16 cellular contexts compared by ENCODE assay signal in genomic region chr17:27566673-27567562, GRCh38.
A peak's percentile ranks its signal among the peaks of the same experiment; 100 is the strongest.
DNase-seq lines count a peak whose midpoint lies in the region; FAIRE-seq and TF ChIP-seq lines count a peak whose summit lies in the region.
"Had no signal": no experiment of that assay in that cellular context is flagged by ENCODE, and none has a peak within 500 bp of the region (broad histone marks: within the 10 kb centered on the region; RNA-seq: fewer than 3 reads in every experiment).

No MANE protein-coding gene starts in this region.

- no peak for DNase-seq in T-helper 1 cell
- DNase-seq in endothelial cell of umbilical vein (ENCODE audit: low read depth, low spot score), result peak; percentile 50
- DNase-seq in progenitor cell of endocrine pancreas (ENCODE audit: low spot score, unreplicated experiment), result no peak
- DNase-seq in hippocampal formation (lab: John Stamatoyannopoulos, UW), result no peak
- no peak for DNase-seq in NCI-H69 (lab: John Stamatoyannopoulos, UW)
- DNase-seq in CD4-positive, alpha-beta memory T cell, result no peak
- DNase-seq: activated naive CD4-positive, alpha-beta T cell treated with anti-CD3 and anti-CD28 coated beads, Interleukin-2, amount 10 ng/mL, durations not matched to agents 7 days and 5 days; colonic mucosa; DMS 273 treated with DMSO at 0.1 percent for 48 hours; NCI-H2029; SW 1271 had no signal

- H3K9me3 ChIP-seq in Loucy (ENCODE audit: insufficient read depth, low read depth, low read length) (peaks cover 4% of the 10 kb centered on the region; the same call in 1 of the 2 replicates), endothelial cell of umbilical vein (replicated peaks; ENCODE audit: control insufficient read depth, insufficient read depth, low read length) (no peaks in the 10 kb centered on the region)
- no peaks in the 10 kb centered on the region for H3K9me3 ChIP-seq in CD4-positive, alpha-beta memory T cell (ENCODE audit: control insufficient read depth in 1 of 2, low read length in 2 of 2)
- H3K9me3 ChIP-seq: colonic mucosa had no signal

- no peaks in the 10 kb centered on the region for H3K27me3 Mint-ChIP-seq in T-helper 1 cell treated with Interleukin-12 subunit alpha and Interleukin-12 subunit beta and Interleukin-4 antibody, amounts not matched to agents 30 μg/mL and 1 μg/mL, for 36 hours (ENCODE audit: low read depth)
- H3K27me3 Mint-ChIP-seq in progenitor cell of endocrine pancreas, result no peaks in the 10 kb centered on the region
- no peaks in the 10 kb centered on the region for H3K27me3 Mint-ChIP-seq in CD4-positive, alpha-beta memory T cell
- H3K27me3 Mint-ChIP-seq: activated naive CD4-positive, alpha-beta T cell treated with anti-CD3 and anti-CD28 coated beads, Interleukin-2, amount 10 ng/mL, durations not matched to agents 7 days and 5 days; IgD-negative memory B cell had no signal

- intact Hi-C loops in endothelial cell of umbilical vein (cut with micrococcal nuclease), result no loop called here
- intact Hi-C loops in CD4-positive, alpha-beta memory T cell (cut with micrococcal nuclease), result no loop called here

- H3K4me2 ChIP-seq in Loucy (ENCODE audit: low read depth, low read length, poor library complexity, severe bottlenecking) (no peak overlapping the region), endothelial cell of umbilical vein (ENCODE audit: insufficient read depth, low read length) (peak overlapping the region; percentile 9)

- peak overlapping the region; percentile 63 for H3K27ac Mint-ChIP-seq in T-helper 1 cell treated with Interleukin-12 subunit alpha and Interleukin-12 subunit beta and Interleukin-4 antibody, amounts not matched to agents 30 μg/mL and 1 μg/mL, for 36 hours
- H3K27ac Mint-ChIP-seq in progenitor cell of endocrine pancreas, result peak overlapping the region; percentile 37
- peak overlapping the region in 2 of 7 donors; percentile 7 to 36 for H3K27ac Mint-ChIP-seq in CD4-positive, alpha-beta memory T cell
- H3K27ac Mint-ChIP-seq: activated naive CD4-positive, alpha-beta T cell treated with anti-CD3 and anti-CD28 coated beads, Interleukin-2, amount 10 ng/mL, durations not matched to agents 7 days and 5 days had no signal

- H3K36me3 Mint-ChIP-seq in T-helper 1 cell treated with Interleukin-12 subunit alpha and Interleukin-12 subunit beta and Interleukin-4 antibody, amounts not matched to agents 30 μg/mL and 1 μg/mL, for 36 hours (ENCODE audit: low read depth), result peaks cover 20% of the 10 kb centered on the region
- no peaks in the 10 kb centered on the region for H3K36me3 Mint-ChIP-seq in progenitor cell of endocrine pancreas (ENCODE audit: insufficient read depth)
- peaks cover 0 to 7% of the 10 kb centered on the region in 2 donors for H3K36me3 Mint-ChIP-seq in CD4-positive, alpha-beta memory T cell

- H3K4me1 Mint-ChIP-seq in T-helper 1 cell treated with Interleukin-12 subunit alpha and Interleukin-12 subunit beta and Interleukin-4 antibody, amounts not matched to agents 30 μg/mL and 1 μg/mL, for 36 hours (ENCODE audit: low read depth), result peaks cover 59% of the 10 kb centered on the region
- H3K4me1 Mint-ChIP-seq in progenitor cell of endocrine pancreas (ENCODE audit: low read depth), result peaks cover 8% of the 10 kb centered on the region
- peaks cover 12 to 17% (median 16%) of the 10 kb centered on the region in 4 donors for H3K4me1 Mint-ChIP-seq in CD4-positive, alpha-beta memory T cell

- H3K4me1 ChIP-seq in Loucy (ENCODE audit: insufficient read depth, low read length, poor library complexity, severe bottlenecking), result peaks cover 57% of the 10 kb centered on the region
- peaks cover 48% of the 10 kb centered on the region for H3K4me1 ChIP-seq in endothelial cell of umbilical vein (ENCODE audit: control insufficient read depth, extremely low read depth, insufficient read depth, low read length)
- peaks cover 5% of the 10 kb centered on the region for H3K4me1 ChIP-seq in CD4-positive, alpha-beta memory T cell (ENCODE audit: insufficient read depth, low read length)
- H3K4me1 ChIP-seq: colonic mucosa had no signal

- no peaks in the 10 kb centered on the region for H3K9me2 ChIP-seq in Loucy (replicated peaks; ENCODE audit: low read depth, low read length)

- CTCF ChIA-PET in endothelial cell of umbilical vein (lab: Charles Lee), result interaction anchor here (0.8 to 1.9 kb wide), 13 partner anchors 9 to 330 kb away, joined by 3 to 9 read pairs (median 4); no protein-coding TSS in a partner anchor
- CTCF ChIA-PET in CD4-positive, alpha-beta memory T cell (lab: Charles Lee; ENCODE audit: partially characterized antibody), result interaction anchor here (2.7 kb wide), 1 partner anchor 33 kb away, joined by 10 read pairs; no protein-coding TSS in a partner anchor

- H3K9me3 Mint-ChIP-seq in T-helper 1 cell treated with Interleukin-12 subunit alpha and Interleukin-12 subunit beta and Interleukin-4 antibody, amounts not matched to agents 30 μg/mL and 1 μg/mL, for 36 hours, result peaks cover 3% of the 10 kb centered on the region
- no peaks in the 10 kb centered on the region for H3K9me3 Mint-ChIP-seq in progenitor cell of endocrine pancreas (ENCODE audit: low read depth)
- H3K9me3 Mint-ChIP-seq in CD4-positive, alpha-beta memory T cell, result no peaks in the 10 kb centered on the region
- H3K9me3 Mint-ChIP-seq: IgD-negative memory B cell had no signal

- BruUV-seq in endothelial cell of umbilical vein (replicated peaks; lab: Mats Ljungman, UMichigan), result no TSS peak

- peak; percentile 85 for FAIRE-seq in endothelial cell of umbilical vein (lab: Jason Lieb, UNC)
- FAIRE-seq: A204.1 had no signal

- dilution Hi-C loops in endothelial cell of umbilical vein (cut with MboI; ENCODE audit: extremely low pct_ligation_motif_present, low sequenced_read_pairs), result loop anchor here (25.0 kb wide), 1 partner anchor 130 kb away; no protein-coding TSS in a partner anchor

- H3K27ac ChIP-seq in endothelial cell of umbilical vein (ENCODE audit: insufficient read depth, low read depth, low read length), result peak overlapping the region; percentile 76
- H3K27ac ChIP-seq in CD4-positive, alpha-beta memory T cell (ENCODE audit: low read depth, low read length), result no peak overlapping the region
- H3K27ac ChIP-seq: colonic mucosa had no signal

- H3K36me3 ChIP-seq in Loucy (ENCODE audit: insufficient read depth, low read length) (no peaks in the 10 kb centered on the region), endothelial cell of umbilical vein (ENCODE audit: control insufficient read depth in 2 of 2, extremely low read depth in 1 of 2, insufficient read depth in 2 of 2, low read length in 2 of 2) (peaks cover 0 to 2% of the 10 kb centered on the region in 2 experiments)
- no peaks in the 10 kb centered on the region for H3K36me3 ChIP-seq in CD4-positive, alpha-beta memory T cell (ENCODE audit: insufficient read depth, low read length)
- H3K36me3 ChIP-seq: colonic mucosa had no signal

- H3K79me2 ChIP-seq in Loucy (ENCODE audit: insufficient read depth, low read length), result peaks cover 11% of the 10 kb centered on the region; the same call in 1 of the 2 replicates
- peaks cover 67% of the 10 kb centered on the region for H3K79me2 ChIP-seq in endothelial cell of umbilical vein (ENCODE audit: control insufficient read depth, insufficient read depth, low read length)

- no peak overlapping the region for H3K4me3 Mint-ChIP-seq in T-helper 1 cell treated with Interleukin-12 subunit alpha and Interleukin-12 subunit beta and Interleukin-4 antibody, amounts not matched to agents 30 μg/mL and 1 μg/mL, for 36 hours
- H3K4me3 Mint-ChIP-seq in progenitor cell of endocrine pancreas (ENCODE audit: low read depth), result no peak overlapping the region
- H3K4me3 Mint-ChIP-seq in CD4-positive, alpha-beta memory T cell, result no peak overlapping the region
- H3K4me3 Mint-ChIP-seq: activated naive CD4-positive, alpha-beta T cell treated with anti-CD3 and anti-CD28 coated beads, Interleukin-2, amount 10 ng/mL, durations not matched to agents 7 days and 5 days; IgD-negative memory B cell had no signal

- H3K27me3 ChIP-seq in Loucy (ENCODE audit: insufficient read depth, low read length, poor library complexity, severe bottlenecking) (no peaks in the 10 kb centered on the region), endothelial cell of umbilical vein (ENCODE audit: control insufficient read depth in 2 of 2, insufficient read depth in 2 of 2, low read length in 2 of 2) (no peaks in the 10 kb centered on the region)
- no peaks in the 10 kb centered on the region for H3K27me3 ChIP-seq in CD4-positive, alpha-beta memory T cell (ENCODE audit: insufficient read depth, low read length)
- H3K27me3 ChIP-seq: colonic mucosa had no signal

- TF ChIP-seq POLR2A in endothelial cell of umbilical vein (IDR thresholded peaks at IDR 0.05; ENCODE audit: low read depth, low read length), result no peak

- no peaks in the 10 kb centered on the region for H3F3A ChIP-seq in Loucy (ENCODE audit: low read depth)

- H2AFZ ChIP-seq in Loucy (ENCODE audit: low read length), result no peak overlapping the region
- H2AFZ ChIP-seq in endothelial cell of umbilical vein (ENCODE audit: low read depth, low read length), result no peak overlapping the region

- POLR2A ChIA-PET in endothelial cell of umbilical vein (lab: Charles Lee), result no interaction called here
- POLR2A ChIA-PET in CD4-positive, alpha-beta memory T cell (lab: Charles Lee; ENCODE audit: partially characterized antibody), result no interaction called here

- H4K20me1 ChIP-seq in Loucy (ENCODE audit: insufficient read depth, low read length, poor library complexity, severe bottlenecking) (no peaks in the 10 kb centered on the region), endothelial cell of umbilical vein (replicated peaks; ENCODE audit: control insufficient read depth, extremely low read depth, insufficient read depth, low read length) (no peaks in the 10 kb centered on the region)

- H3K9me1 ChIP-seq in endothelial cell of umbilical vein (replicated peaks; ENCODE audit: control insufficient read depth, extremely low read depth, insufficient read depth, low read length), result no peaks in the 10 kb centered on the region

- H3K9ac ChIP-seq in Loucy (ENCODE audit: low read depth, low read length, poor library complexity, severe bottlenecking) (peak overlapping the region; percentile 29), endothelial cell of umbilical vein (replicated peaks; ENCODE audit: extremely low read depth, insufficient read depth, low read length) (peak overlapping the region; percentile 28)

- TF ChIP-seq CTCF in Loucy (conservative IDR thresholded peaks at IDR 0.05; ENCODE audit: low read length) (no peak), endothelial cell of umbilical vein (IDR thresholded peaks at IDR 0.05; ENCODE audit: extremely low read depth in 1 of 2, insufficient read depth in 1 of 2, low read depth in 1 of 2, low read length in 2 of 2) (no peak), progenitor cell of endocrine pancreas (IDR thresholded peaks at IDR 0.05; ENCODE audit: unreplicated experiment) (no peak)

- H3K4me3 ChIP-seq in Loucy (ENCODE audit: low read length, poor library complexity, severe bottlenecking) (no peak overlapping the region), endothelial cell of umbilical vein (replicated peaks in 1 of 3; ENCODE audit: insufficient read depth in 1 of 3, low read depth in 1 of 3, low read length in 3 of 3) (no peak overlapping the region)
- H3K4me3 ChIP-seq in CD4-positive, alpha-beta memory T cell (ENCODE audit: low read length in 2 of 2), result no peak overlapping the region
- H3K4me3 ChIP-seq: colonic mucosa, skin epidermis had no signal

TF ChIP-seq in endothelial cell of umbilical vein, 7 proteins besides CTCF, POLR2A, EP300 and RAD21 (continues in another document):
- TF ChIP-seq GATA2 (IDR thresholded peaks at IDR 0.05; ENCODE audit: insufficient read depth, insufficient read length, low read depth, low read length), result no peak
